ENCODE assay signal across 8 cellular contexts in genomic region chr3:63933459-63933858, GRCh38.
DNase-seq lines count a peak whose midpoint lies in the region; ATAC-seq and TF ChIP-seq lines count a peak whose summit lies in the region.

No MANE protein-coding gene starts in this region.

- H3K4me3 Mint-ChIP-seq in effector memory CD8-positive, alpha-beta T cell, result peak overlapping the region in 1 of 2 donors; percentile 61

- CTCF ChIA-PET in RWPE1 (lab: Yijun Ruan, JAX), result no interaction called here

- no peak overlapping the region for H3K4me3 ChIP-seq in HL-60 (replicated peaks; ENCODE audit: insufficient read depth, low read length)

- H3K27ac ChIP-seq in HL-60 (replicated peaks) (peak overlapping the region; percentile 25), RWPE1 (no peak overlapping the region)

- peak overlapping the region; percentile 67 to 80 for H3K27ac Mint-ChIP-seq in effector memory CD8-positive, alpha-beta T cell

- H3K27me3 ChIP-seq in HL-60 (ENCODE audit: insufficient read depth, poor library complexity, severe bottlenecking), result no peaks in the 10 kb centered on the region

- peak in 1 of 2 experiments; percentile 28 for DNase-seq in HL-60 (ENCODE audit: low read depth in 1 of 2, low spot score in 1 of 2)
- no peak for DNase-seq in effector memory CD8-positive, alpha-beta T cell
- no peak for DNase-seq in RWPE1 (ENCODE audit: low spot score)
- DNase-seq in GM10266 (ENCODE audit: extremely low spot score), result no peak
- no peak for DNase-seq in activated gamma-delta T cell treated with Interleukin-2 at 50 U/mL for 16 hours
- DNase-seq in cerebellar nuclear complex (lab: John Stamatoyannopoulos, UW), result no peak

- peaks cover 16% of the 10 kb centered on the region for H3K36me3 Mint-ChIP-seq in effector memory CD8-positive, alpha-beta T cell (ENCODE audit: insufficient read depth)

- POLR2A ChIA-PET in RWPE1 (lab: Yijun Ruan, JAX; ENCODE audit: low non-redundant PET), result no interaction called here

- H3K4me1 Mint-ChIP-seq in effector memory CD8-positive, alpha-beta T cell (ENCODE audit: low read depth in 2 of 2), result peaks cover 57 to 73% of the 10 kb centered on the region in 2 donors

- no peak for TF ChIP-seq CTCF in HL-60 (IDR thresholded peaks at IDR 0.05; ENCODE audit: insufficient read depth, low read length)
- TF ChIP-seq CTCF in RWPE1 (conservative IDR thresholded peaks at IDR 0.05; ENCODE audit: low read depth), result no peak
- no peak for TF ChIP-seq CTCF in GM10266 (IDR thresholded peaks at IDR 0.05; ENCODE audit: control insufficient read depth, insufficient read depth, low read depth, missing control alignments)

- ATAC-seq in GM18499 (IDR thresholded peaks at IDR 0.05; ENCODE audit: insufficient read depth, unreplicated experiment), result peak; percentile 50
- peak; percentile 63 for ATAC-seq in GM21717 (IDR thresholded peaks at IDR 0.05; ENCODE audit: unreplicated experiment)
- ATAC-seq in effector memory CD8-positive, alpha-beta T cell (replicated peaks), result no peak

- no peaks in the 10 kb centered on the region for H3K27me3 Mint-ChIP-seq in effector memory CD8-positive, alpha-beta T cell

- no peaks in the 10 kb centered on the region for H3K9me3 Mint-ChIP-seq in effector memory CD8-positive, alpha-beta T cell
